In the genomic region with DNA sequence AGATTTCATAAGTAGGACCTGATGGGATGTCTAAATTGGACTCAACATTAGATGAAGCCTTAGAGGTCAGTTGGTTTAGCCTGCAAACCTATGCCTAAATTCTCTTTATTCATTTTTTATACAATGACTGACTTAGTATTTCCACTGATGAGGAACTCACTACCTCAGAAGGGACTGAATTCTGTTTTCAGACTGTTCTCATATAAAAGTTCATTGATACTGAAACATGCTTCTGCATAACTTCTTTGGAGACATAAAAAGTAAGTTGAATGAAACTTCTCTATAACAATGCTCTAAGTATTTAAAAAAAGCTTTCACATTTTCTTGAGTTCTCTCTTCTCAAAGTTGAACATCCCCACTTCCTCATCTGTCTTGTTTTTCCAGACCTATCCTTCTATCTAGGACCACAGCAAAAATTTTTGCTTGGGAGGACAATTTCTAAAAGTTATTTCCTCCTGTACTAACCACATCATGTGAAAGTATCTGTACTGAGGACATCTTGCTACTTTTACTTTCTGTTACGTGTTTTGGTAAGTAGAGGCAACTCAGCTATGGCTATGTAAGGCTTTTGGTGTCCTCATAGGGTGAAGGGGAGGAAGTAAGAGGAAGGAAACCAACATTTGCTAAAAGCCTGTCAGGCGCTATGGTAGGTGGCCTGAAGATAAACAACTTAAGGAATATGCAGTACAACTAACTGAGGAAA, we compare ENCODE assay signal across 9 cellular contexts.
DNase-seq lines count a peak whose midpoint lies in the region; ATAC-seq, FAIRE-seq and TF ChIP-seq lines count a peak whose summit lies in the region.
"Had no signal": no experiment of that assay in that cellular context is flagged by ENCODE, and none has a peak within 500 bp of the region (broad histone marks: within the 10 kb centered on the region; RNA-seq: fewer than 3 reads in every experiment).

No MANE protein-coding gene starts in this region.

- no peak for FAIRE-seq in urothelium cell line (lab: Jason Lieb, UNC)

- TF ChIP-seq CTCF in DND-41 (IDR thresholded peaks at IDR 0.05; ENCODE audit: borderline replicate concordance, extremely low read depth, low read length, poor library complexity, severe bottlenecking) (no peak), left ventricle myocardium inferior (IDR thresholded peaks at IDR 0.05; ENCODE audit: borderline replicate concordance) (no peak), foreskin fibroblast (IDR thresholded peaks at IDR 0.05; ENCODE audit: low read depth, low read length) (no peak)

- H2BK5ac ChIP-seq in neuronal stem cell (ENCODE audit: low read length), result no peak overlapping the region

- no peak overlapping the region for H2BK15ac ChIP-seq in neuronal stem cell (ENCODE audit: low read length)

- H3K36me3 ChIP-seq in DND-41 (ENCODE audit: insufficient read depth, low read length) (peaks cover 84% of the 10 kb centered on the region), left ventricle myocardium inferior (peaks cover 72% of the 10 kb centered on the region), neuronal stem cell (replicated peaks in 1 of 2; ENCODE audit: control insufficient read depth in 2 of 2, insufficient read depth in 2 of 2, low read length in 2 of 2) (peaks cover 0 to 98% of the 10 kb centered on the region in 2 donors)

- H2AFZ ChIP-seq in DND-41 (ENCODE audit: low read depth, low read length) (no peak overlapping the region), neuronal stem cell (ENCODE audit: low read length) (no peak overlapping the region)

- no peak overlapping the region for H2BK12ac ChIP-seq in neuronal stem cell (ENCODE audit: low read length)

- H3K23ac ChIP-seq in neuronal stem cell (ENCODE audit: low read depth, low read length, poor library complexity), result no peak overlapping the region

- H3K79me1 ChIP-seq in neuronal stem cell (ENCODE audit: low read depth, low read length), result no peaks in the 10 kb centered on the region

- H3K4me2 ChIP-seq in DND-41 (ENCODE audit: insufficient read depth, low read length), result no peak overlapping the region
- no peak overlapping the region for H3K4me2 ChIP-seq in neuronal stem cell (ENCODE audit: insufficient read depth, low read length, poor library complexity, severe bottlenecking)

- H4K8ac ChIP-seq in neuronal stem cell (ENCODE audit: low read depth, low read length), result no peak overlapping the region

- H3K4ac ChIP-seq in neuronal stem cell (ENCODE audit: low read length), result no peak overlapping the region

- no peak for DNase-seq in DND-41
- no peak for DNase-seq in left ventricle myocardium inferior
- no peak for DNase-seq in urothelium cell line (ENCODE audit: low spot score)
- DNase-seq in neuronal stem cell (ENCODE audit: low spot score), result no peak
- DNase-seq in foreskin fibroblast, result no peak
- no peak for DNase-seq in activated CD4-positive, alpha-beta T cell treated with anti-CD3 and anti-CD28 coated beads for 1 hour
- DNase-seq: SW 1271 had no signal

- H3K27me3 ChIP-seq in DND-41 (ENCODE audit: insufficient read depth, low read length, poor library complexity), result no peaks in the 10 kb centered on the region
- H3K27me3 ChIP-seq in left ventricle myocardium inferior (ENCODE audit: low read depth), result no peaks in the 10 kb centered on the region
- H3K27me3 ChIP-seq in neuronal stem cell (ENCODE audit: control insufficient read depth in 3 of 3, insufficient read depth in 3 of 3, low read depth in 1 of 3, low read length in 3 of 3), result no peaks in the 10 kb centered on the region

- no peak overlapping the region for H3K18ac ChIP-seq in neuronal stem cell (ENCODE audit: low read length)

- H4K20me1 ChIP-seq in DND-41 (ENCODE audit: insufficient read depth, low read length), result no peaks in the 10 kb centered on the region

- H3K79me2 ChIP-seq in DND-41 (ENCODE audit: insufficient read depth, low read length), result no peaks in the 10 kb centered on the region

- H3K4me3 ChIP-seq in DND-41 (ENCODE audit: low read depth in 1 of 2, low read length in 2 of 2), result no peak overlapping the region
- no peak overlapping the region for H3K4me3 ChIP-seq in left ventricle myocardium inferior
- H3K4me3 ChIP-seq in neuronal stem cell (ENCODE audit: low read length in 2 of 2), result no peak overlapping the region
- H3K4me3 ChIP-seq in foreskin fibroblast (ENCODE audit: low read depth in 1 of 2, low read length in 2 of 2), result no peak overlapping the region

- intact Hi-C loops in left ventricle myocardium inferior (cut with micrococcal nuclease), result no loop called here

- peak; percentile 47; the same call in 2 of the 3 replicates for ATAC-seq in DND-41 (ENCODE audit: insufficient read depth, low read depth)
- peak; percentile 95 for ATAC-seq in GM21381 (IDR thresholded peaks at IDR 0.05; ENCODE audit: unreplicated experiment)
- peak; percentile 63 for ATAC-seq in HG03575 (IDR thresholded peaks at IDR 0.05; ENCODE audit: extremely low read depth, insufficient number of reproducible peaks, low FRiP score, unreplicated experiment)

- no peak overlapping the region for H3K14ac ChIP-seq in neuronal stem cell (ENCODE audit: low read length)

- H2AK5ac ChIP-seq in neuronal stem cell (ENCODE audit: low read depth, low read length), result no peak overlapping the region

- no peaks in the 10 kb centered on the region for H3K9me3 ChIP-seq in DND-41 (ENCODE audit: insufficient read depth, low read length, severe bottlenecking)
- no peaks in the 10 kb centered on the region for H3K9me3 ChIP-seq in left ventricle myocardium inferior (replicated peaks)
- no peaks in the 10 kb centered on the region for H3K9me3 ChIP-seq in neuronal stem cell (replicated peaks in 1 of 2; ENCODE audit: control insufficient read depth in 2 of 2, insufficient read depth in 1 of 2, low read depth in 1 of 2, low read length in 2 of 2)

- no CpG with 5 or more reads among the region's 2 CpGs for WGBS in neuronal stem cell (ENCODE audit: extremely low coverage in 2 of 2, insufficient read length in 2 of 2, insufficient replicate concordance in 1 of 2), 2 donors

- H2BK120ac ChIP-seq in neuronal stem cell (ENCODE audit: low read depth, low read length), result no peak overlapping the region

- no peak overlapping the region for H3K9ac ChIP-seq in DND-41 (ENCODE audit: low read depth, low read length)
- no peak overlapping the region for H3K9ac ChIP-seq in neuronal stem cell (ENCODE audit: low read depth, low read length, poor library complexity)

- no peak overlapping the region for H3K27ac ChIP-seq in DND-41 (ENCODE audit: low read length)
- H3K27ac ChIP-seq in left ventricle myocardium inferior (replicated peaks), result peak overlapping the region; percentile 21
- H3K27ac ChIP-seq in neuronal stem cell (replicated peaks; ENCODE audit: low read length), result no peak overlapping the region

- H3K4me1 ChIP-seq in DND-41 (ENCODE audit: insufficient read depth, low read length) (no peaks in the 10 kb centered on the region), left ventricle myocardium inferior (no peaks in the 10 kb centered on the region), neuronal stem cell (ENCODE audit: control insufficient read depth in 2 of 2, insufficient read depth in 1 of 2, low read depth in 1 of 2, low read length in 2 of 2) (no peaks in the 10 kb centered on the region)

- H4K91ac ChIP-seq in neuronal stem cell (ENCODE audit: low read depth, low read length, poor library complexity), result no peak overlapping the region
